Comparison of ENCODE assay signal across 1 cellular context in the genomic region with DNA sequence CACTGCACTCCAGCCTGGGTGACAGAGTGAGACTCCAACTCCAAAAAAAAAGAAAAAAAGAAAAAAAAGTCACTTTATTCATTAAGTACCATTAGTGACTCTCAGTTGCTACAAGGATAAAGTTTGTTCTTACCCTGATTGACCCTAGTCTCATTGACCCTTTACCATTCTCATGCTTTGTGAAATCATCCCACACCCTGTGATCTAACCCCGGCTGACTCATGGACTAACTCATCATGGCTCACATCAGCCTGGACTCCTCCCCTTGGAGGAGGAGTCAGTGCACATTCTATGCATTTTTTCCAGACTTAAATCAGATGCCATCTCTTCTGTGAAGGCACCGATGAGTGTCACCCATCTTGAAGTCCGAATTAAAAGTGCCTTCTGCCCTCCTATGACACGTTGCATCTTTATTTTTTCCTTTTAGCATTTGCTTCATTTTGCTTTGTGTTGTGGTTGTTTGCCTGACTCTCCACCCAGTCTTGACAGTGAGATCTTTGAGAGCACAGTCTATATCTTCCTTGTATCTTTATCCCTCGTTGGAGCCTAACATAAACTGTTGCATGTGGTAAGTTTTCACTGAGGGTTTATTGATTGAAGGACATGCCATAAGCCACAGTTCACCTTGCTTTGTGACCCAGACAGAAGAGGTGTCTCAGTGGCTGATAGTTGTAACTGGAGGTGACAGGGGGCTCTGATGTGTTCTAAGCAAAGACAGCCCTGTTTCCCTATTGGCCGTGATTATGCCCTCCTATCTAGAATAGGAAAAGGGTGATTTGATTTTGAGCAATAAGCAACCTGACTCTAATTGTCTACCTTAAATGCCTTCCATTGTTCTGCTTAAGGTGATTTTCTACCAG.
TF ChIP-seq lines count a peak whose summit lies in the region.

No MANE protein-coding gene starts in this region.

TF ChIP-seq in SK-N-SH, 30 proteins besides CTCF, POLR2A, EP300 and RAD21 (continued from another document):
- TF ChIP-seq, protein P1, sequence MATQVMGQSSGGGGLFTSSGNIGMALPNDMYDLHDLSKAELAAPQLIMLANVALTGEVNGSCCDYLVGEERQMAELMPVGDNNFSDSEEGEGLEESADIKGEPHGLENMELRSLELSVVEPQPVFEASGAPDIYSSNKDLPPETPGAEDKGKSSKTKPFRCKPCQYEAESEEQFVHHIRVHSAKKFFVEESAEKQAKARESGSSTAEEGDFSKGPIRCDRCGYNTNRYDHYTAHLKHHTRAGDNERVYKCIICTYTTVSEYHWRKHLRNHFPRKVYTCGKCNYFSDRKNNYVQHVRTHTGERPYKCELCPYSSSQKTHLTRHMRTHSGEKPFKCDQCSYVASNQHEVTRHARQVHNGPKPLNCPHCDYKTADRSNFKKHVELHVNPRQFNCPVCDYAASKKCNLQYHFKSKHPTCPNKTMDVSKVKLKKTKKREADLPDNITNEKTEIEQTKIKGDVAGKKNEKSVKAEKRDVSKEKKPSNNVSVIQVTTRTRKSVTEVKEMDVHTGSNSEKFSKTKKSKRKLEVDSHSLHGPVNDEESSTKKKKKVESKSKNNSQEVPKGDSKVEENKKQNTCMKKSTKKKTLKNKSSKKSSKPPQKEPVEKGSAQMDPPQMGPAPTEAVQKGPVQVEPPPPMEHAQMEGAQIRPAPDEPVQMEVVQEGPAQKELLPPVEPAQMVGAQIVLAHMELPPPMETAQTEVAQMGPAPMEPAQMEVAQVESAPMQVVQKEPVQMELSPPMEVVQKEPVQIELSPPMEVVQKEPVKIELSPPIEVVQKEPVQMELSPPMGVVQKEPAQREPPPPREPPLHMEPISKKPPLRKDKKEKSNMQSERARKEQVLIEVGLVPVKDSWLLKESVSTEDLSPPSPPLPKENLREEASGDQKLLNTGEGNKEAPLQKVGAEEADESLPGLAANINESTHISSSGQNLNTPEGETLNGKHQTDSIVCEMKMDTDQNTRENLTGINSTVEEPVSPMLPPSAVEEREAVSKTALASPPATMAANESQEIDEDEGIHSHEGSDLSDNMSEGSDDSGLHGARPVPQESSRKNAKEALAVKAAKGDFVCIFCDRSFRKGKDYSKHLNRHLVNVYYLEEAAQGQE (IDR thresholded peaks at IDR 0.05; ENCODE audit: low read depth, low read length), result no peak
- TF ChIP-seq GATA2 (CRISPR knock-in tag; IDR thresholded peaks at IDR 0.05), result no peak
- TF ChIP-seq RXRA (IDR thresholded peaks at IDR 0.05; ENCODE audit: borderline replicate concordance, low read depth), result peak; percentile 68; the same call in 1 of the 2 replicates
- TF ChIP-seq EZH2phosphoT487 (IDR thresholded peaks at IDR 0.05; ENCODE audit: borderline replicate concordance, low read depth), result no peak
- no peak for TF ChIP-seq GABPA (IDR thresholded peaks at IDR 0.05; ENCODE audit: low read depth)
- TF ChIP-seq RCOR1 (IDR thresholded peaks at IDR 0.05; ENCODE audit: low read length), result no peak
- TF ChIP-seq RFX5 (IDR thresholded peaks at IDR 0.05; ENCODE audit: low read length), result no peak
- TF ChIP-seq TCF12 (IDR thresholded peaks at IDR 0.05), result peak; percentile 54; the same call in 1 of the 2 replicates
- TF ChIP-seq, protein P2, sequence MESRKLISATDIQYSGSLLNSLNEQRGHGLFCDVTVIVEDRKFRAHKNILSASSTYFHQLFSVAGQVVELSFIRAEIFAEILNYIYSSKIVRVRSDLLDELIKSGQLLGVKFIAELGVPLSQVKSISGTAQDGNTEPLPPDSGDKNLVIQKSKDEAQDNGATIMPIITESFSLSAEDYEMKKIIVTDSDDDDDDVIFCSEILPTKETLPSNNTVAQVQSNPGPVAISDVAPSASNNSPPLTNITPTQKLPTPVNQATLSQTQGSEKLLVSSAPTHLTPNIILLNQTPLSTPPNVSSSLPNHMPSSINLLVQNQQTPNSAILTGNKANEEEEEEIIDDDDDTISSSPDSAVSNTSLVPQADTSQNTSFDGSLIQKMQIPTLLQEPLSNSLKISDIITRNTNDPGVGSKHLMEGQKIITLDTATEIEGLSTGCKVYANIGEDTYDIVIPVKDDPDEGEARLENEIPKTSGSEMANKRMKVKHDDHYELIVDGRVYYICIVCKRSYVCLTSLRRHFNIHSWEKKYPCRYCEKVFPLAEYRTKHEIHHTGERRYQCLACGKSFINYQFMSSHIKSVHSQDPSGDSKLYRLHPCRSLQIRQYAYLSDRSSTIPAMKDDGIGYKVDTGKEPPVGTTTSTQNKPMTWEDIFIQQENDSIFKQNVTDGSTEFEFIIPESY (IDR thresholded peaks at IDR 0.05; ENCODE audit: borderline replicate concordance, low read depth), result no peak
- TF ChIP-seq, protein P3, sequence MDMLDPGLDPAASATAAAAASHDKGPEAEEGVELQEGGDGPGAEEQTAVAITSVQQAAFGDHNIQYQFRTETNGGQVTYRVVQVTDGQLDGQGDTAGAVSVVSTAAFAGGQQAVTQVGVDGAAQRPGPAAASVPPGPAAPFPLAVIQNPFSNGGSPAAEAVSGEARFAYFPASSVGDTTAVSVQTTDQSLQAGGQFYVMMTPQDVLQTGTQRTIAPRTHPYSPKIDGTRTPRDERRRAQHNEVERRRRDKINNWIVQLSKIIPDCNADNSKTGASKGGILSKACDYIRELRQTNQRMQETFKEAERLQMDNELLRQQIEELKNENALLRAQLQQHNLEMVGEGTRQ (IDR thresholded peaks at IDR 0.05; ENCODE audit: borderline replicate concordance, low read depth, low read length), result no peak
- TF ChIP-seq MEF2A (IDR thresholded peaks at IDR 0.05; ENCODE audit: borderline replicate concordance, low read depth), result no peak
- TF ChIP-seq TEAD4 (IDR thresholded peaks at IDR 0.05; ENCODE audit: borderline replicate concordance, insufficient read depth), result peak; percentile 61; the same call in 1 of the 2 replicates
- TF ChIP-seq, protein P4, sequence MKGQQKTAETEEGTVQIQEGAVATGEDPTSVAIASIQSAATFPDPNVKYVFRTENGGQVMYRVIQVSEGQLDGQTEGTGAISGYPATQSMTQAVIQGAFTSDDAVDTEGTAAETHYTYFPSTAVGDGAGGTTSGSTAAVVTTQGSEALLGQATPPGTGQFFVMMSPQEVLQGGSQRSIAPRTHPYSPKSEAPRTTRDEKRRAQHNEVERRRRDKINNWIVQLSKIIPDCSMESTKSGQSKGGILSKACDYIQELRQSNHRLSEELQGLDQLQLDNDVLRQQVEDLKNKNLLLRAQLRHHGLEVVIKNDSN (IDR thresholded peaks at IDR 0.05; ENCODE audit: borderline replicate concordance, low read depth), result no peak
- TF ChIP-seq FOSL2 (IDR thresholded peaks at IDR 0.05; ENCODE audit: borderline replicate concordance, low read depth), result peak; percentile 89
